ENCODE assay signal across 1 cellular context in genomic region chr7:12913002-12913401, GRCh38.
TF ChIP-seq lines count a peak whose summit lies in the region.

No MANE protein-coding gene starts in this region.

TF ChIP-seq in K562, 482 proteins besides CTCF, POLR2A, EP300 and RAD21 (continued from another document):
- no peak for TF ChIP-seq CHAMP1 (IDR thresholded peaks at IDR 0.05)
- 0 out of 4 replicates have a peak, but pooled peaks of 1 of the 2 experiments have one; percentile 26 for TF ChIP-seq ARNT (IDR thresholded peaks at IDR 0.05)
- peak; percentile 91 for TF ChIP-seq NR2C1 (IDR thresholded peaks at IDR 0.05)
- peak; percentile 91 for TF ChIP-seq NR2C1 (tag; IDR thresholded peaks at IDR 0.05)
- no peak for TF ChIP-seq POLR2H (tag; IDR thresholded peaks at IDR 0.05; ENCODE audit: low read depth)
- TF ChIP-seq MYC (IDR thresholded peaks at IDR 0.05; ENCODE audit: low read depth, low read length): 0 out of 2 replicates have a peak, but pooled peaks have one; percentile 36
- no peak for TF ChIP-seq MYC (CRISPR knock-in tag; IDR thresholded peaks at IDR 0.05; ENCODE audit: borderline replicate concordance, low read depth)
- TF ChIP-seq, protein P1, sequence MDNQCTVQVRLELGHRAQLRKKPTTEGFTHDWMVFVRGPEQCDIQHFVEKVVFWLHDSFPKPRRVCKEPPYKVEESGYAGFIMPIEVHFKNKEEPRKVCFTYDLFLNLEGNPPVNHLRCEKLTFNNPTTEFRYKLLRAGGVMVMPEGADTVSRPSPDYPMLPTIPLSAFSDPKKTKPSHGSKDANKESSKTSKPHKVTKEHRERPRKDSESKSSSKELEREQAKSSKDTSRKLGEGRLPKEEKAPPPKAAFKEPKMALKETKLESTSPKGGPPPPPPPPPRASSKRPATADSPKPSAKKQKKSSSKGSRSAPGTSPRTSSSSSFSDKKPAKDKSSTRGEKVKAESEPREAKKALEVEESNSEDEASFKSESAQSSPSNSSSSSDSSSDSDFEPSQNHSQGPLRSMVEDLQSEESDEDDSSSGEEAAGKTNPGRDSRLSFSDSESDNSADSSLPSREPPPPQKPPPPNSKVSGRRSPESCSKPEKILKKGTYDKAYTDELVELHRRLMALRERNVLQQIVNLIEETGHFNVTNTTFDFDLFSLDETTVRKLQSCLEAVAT (IDR thresholded peaks at IDR 0.05): no peak
- 0 out of 2 replicates have a peak, but pooled peaks have one; percentile 47 for TF ChIP-seq CC2D1A (IDR thresholded peaks at IDR 0.05)
- TF ChIP-seq SIN3A (IDR thresholded peaks at IDR 0.05; ENCODE audit: borderline replicate concordance in 2 of 2, control insufficient read depth in 1 of 2, low read depth in 2 of 2, low read length in 2 of 2): no peak
- TF ChIP-seq IRF1 (CRISPR knock-in tag; IDR thresholded peaks at IDR 0.05; ENCODE audit: borderline replicate concordance): no peak
- TF ChIP-seq HMBOX1 (IDR thresholded peaks at IDR 0.05): peak; percentile 90
- peak; percentile 41; the same call in 1 of the 2 replicates for TF ChIP-seq TEAD4 (IDR thresholded peaks at IDR 0.05; ENCODE audit: low read length)
- TF ChIP-seq TEAD4 (CRISPR knock-in tag; IDR thresholded peaks at IDR 0.05; ENCODE audit: borderline replicate concordance): no peak
- peak; percentile 38 for TF ChIP-seq ARID1B (IDR thresholded peaks at IDR 0.05)
- 0 out of 2 replicates have a peak, but pooled peaks have one; percentile 12 for TF ChIP-seq JUND (IDR thresholded peaks at IDR 0.05; ENCODE audit: borderline replicate concordance, low read depth, low read length)
- TF ChIP-seq JUND (tag; IDR thresholded peaks at IDR 0.05; ENCODE audit: borderline replicate concordance, low read depth, low read length): peak; percentile 34; the same call in 1 of the 3 replicates
- TF ChIP-seq ELF2 (CRISPR knock-in tag; IDR thresholded peaks at IDR 0.05): no peak
- TF ChIP-seq ZNF592 (IDR thresholded peaks at IDR 0.05): 0 out of 2 replicates have a peak, but pooled peaks have one; percentile 35
- TF ChIP-seq CREM (IDR thresholded peaks at IDR 0.05; ENCODE audit: low read depth): peak; percentile 34; the same call in 1 of the 2 replicates
- TF ChIP-seq DNMT1 (IDR thresholded peaks at IDR 0.05): no peak
- TF ChIP-seq ZNF232 (CRISPR knock-in tag; IDR thresholded peaks at IDR 0.05): no peak
- peak in 1 of 3 experiments; percentile 32 for TF ChIP-seq YY1 (IDR thresholded peaks at IDR 0.05; ENCODE audit: borderline replicate concordance in 1 of 3, control insufficient read depth in 1 of 3, extremely low read depth in 1 of 3, insufficient read depth in 3 of 3, insufficient read length in 1 of 3, insufficient replicate concordance in 2 of 3, low read depth in 1 of 3, low read length in 2 of 3)
- TF ChIP-seq ZNF316 (IDR thresholded peaks at IDR 0.05): peak; percentile 62
- TF ChIP-seq CBX3 (IDR thresholded peaks at IDR 0.05; ENCODE audit: borderline replicate concordance in 1 of 2, low read length in 2 of 2): peak in 1 of 2 experiments; percentile 37; a peak in 1 of 3 replicates
- TF ChIP-seq TRIM24 (IDR thresholded peaks at IDR 0.05): peak in 1 of 2 experiments; percentile 42; a peak in 1 of 4 replicates
- TF ChIP-seq NFXL1 (CRISPR knock-in tag; IDR thresholded peaks at IDR 0.05): no peak
- TF ChIP-seq, protein P2, sequence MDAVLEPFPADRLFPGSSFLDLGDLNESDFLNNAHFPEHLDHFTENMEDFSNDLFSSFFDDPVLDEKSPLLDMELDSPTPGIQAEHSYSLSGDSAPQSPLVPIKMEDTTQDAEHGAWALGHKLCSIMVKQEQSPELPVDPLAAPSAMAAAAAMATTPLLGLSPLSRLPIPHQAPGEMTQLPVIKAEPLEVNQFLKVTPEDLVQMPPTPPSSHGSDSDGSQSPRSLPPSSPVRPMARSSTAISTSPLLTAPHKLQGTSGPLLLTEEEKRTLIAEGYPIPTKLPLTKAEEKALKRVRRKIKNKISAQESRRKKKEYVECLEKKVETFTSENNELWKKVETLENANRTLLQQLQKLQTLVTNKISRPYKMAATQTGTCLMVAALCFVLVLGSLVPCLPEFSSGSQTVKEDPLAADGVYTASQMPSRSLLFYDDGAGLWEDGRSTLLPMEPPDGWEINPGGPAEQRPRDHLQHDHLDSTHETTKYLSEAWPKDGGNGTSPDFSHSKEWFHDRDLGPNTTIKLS (IDR thresholded peaks at IDR 0.05; ENCODE audit: borderline replicate concordance, low read depth): no peak
- TF ChIP-seq MEIS2 (IDR thresholded peaks at IDR 0.05; ENCODE audit: partially characterized antibody): peak; percentile 26
- TF ChIP-seq CBFB (CRISPR knock-in tag; IDR thresholded peaks at IDR 0.05): no peak
- no peak for TF ChIP-seq FOXP1 (CRISPR knock-in tag; IDR thresholded peaks at IDR 0.05)
- TF ChIP-seq SMARCA4 (IDR thresholded peaks at IDR 0.05): 0 out of 2 replicates have a peak, but pooled peaks have one; percentile 37
- no peak for TF ChIP-seq KAT8 (IDR thresholded peaks at IDR 0.05; ENCODE audit: low read depth)
- TF ChIP-seq DEAF1 (CRISPR knock-in tag; IDR thresholded peaks at IDR 0.05): no peak
- 0 out of 2 replicates have a peak, but pooled peaks have one; percentile 25 for TF ChIP-seq ATF7 (IDR thresholded peaks at IDR 0.05)
- TF ChIP-seq DPF2 (IDR thresholded peaks at IDR 0.05): peak; percentile 30; the same call in 1 of the 2 replicates
- peak; percentile 66; the same call in 1 of the 2 replicates for TF ChIP-seq NR2C2 (CRISPR knock-in tag; IDR thresholded peaks at IDR 0.05)
- TF ChIP-seq NR2C2 (tag; IDR thresholded peaks at IDR 0.05): peak; percentile 91
- TF ChIP-seq RFX1 (IDR thresholded peaks at IDR 0.05): peak; percentile 20; the same call in 1 of the 2 replicates
